Comparison of ENCODE assay signal across 10 cellular contexts in genomic region chr14:64717870-64718269, GRCh38. TPM values are rescaled to one million over a fixed set of nuclear protein-coding genes. Genes with fewer than 3 reads are reported as not detected.
A peak's percentile ranks its signal among the peaks of the same experiment; 100 is the strongest.
DNase-seq lines count a peak whose midpoint lies in the region; ATAC-seq and TF ChIP-seq lines count a peak whose summit lies in the region.
"Had no signal": no experiment of that assay in that cellular context is flagged by ENCODE, and none has a peak within 500 bp of the region (broad histone marks: within the 10 kb centered on the region; RNA-seq: fewer than 3 reads in every experiment).

No MANE protein-coding gene starts in this region.

- H3K4me3 ChIP-seq in gastrocnemius medialis, result no peak overlapping the region
- H3K4me3 ChIP-seq: adrenal gland had no signal

- H3K4me1 ChIP-seq in gastrocnemius medialis, result peaks cover 10 to 21% of the 10 kb centered on the region in 2 donors

- H3K27me3 Mint-ChIP-seq in WTC11 (ENCODE audit: low read depth), result peaks cover 19% of the 10 kb centered on the region
- H3K27me3 Mint-ChIP-seq in immature natural killer cell (ENCODE audit: low read depth in 3 of 3), result peaks cover 0 to 10% (median 7%) of the 10 kb centered on the region in 3 donors

- H3K36me3 Mint-ChIP-seq in WTC11 (peaks cover 18% of the 10 kb centered on the region), immature natural killer cell (peaks cover 8 to 26% (median 22%) of the 10 kb centered on the region in 3 donors)

- no peak for TF ChIP-seq POLR2A in gastrocnemius medialis (IDR thresholded peaks at IDR 0.05)

- CTCF ChIA-PET in WTC11 (lab: Charles Lee), result interaction anchor here (0.7 to 5.2 kb wide), 6 partner anchors 7 to 82 kb away, joined by 4 to 40 read pairs (median 6); partner anchors contain the start of gene PLEKHG3

- peaks cover 17% of the 10 kb centered on the region for H3K9me3 Mint-ChIP-seq in WTC11
- H3K9me3 Mint-ChIP-seq in immature natural killer cell, result peaks cover 0 to 3% (median 0%) of the 10 kb centered on the region in 6 donors

- no peaks in the 10 kb centered on the region for H3K36me3 ChIP-seq in gastrocnemius medialis
- H3K36me3 ChIP-seq: adrenal gland had no signal

- H3K4me3 Mint-ChIP-seq in WTC11 (peak overlapping the region; percentile 62), immature natural killer cell (peak overlapping the region; percentile 52 to 79 (median 76))

- H3K4me1 Mint-ChIP-seq in WTC11 (peaks cover 86% of the 10 kb centered on the region), immature natural killer cell (peaks cover 100% of the 10 kb centered on the region in 2 donors)

- POLR2A ChIA-PET in WTC11 (lab: Charles Lee), result interaction anchor here (1.2 to 4.1 kb wide), 2 partner anchors 12 to 19 kb away, joined by 3 to 52 read pairs; partner anchors contain the start of gene PLEKHG3

- in situ Hi-C loops in G401 (cut with HindIII; ENCODE audit: low sequenced_read_pairs), result no loop called here
- in situ Hi-C loops in gastrocnemius medialis (cut with MboI; ENCODE audit: low sequenced_read_pairs in 4 of 4), result no loop called here
- in situ Hi-C loops in GM13976 (cut with MboI; ENCODE audit: low sequenced_read_pairs, unreplicated experiment), result no loop called here

- H3K27ac Mint-ChIP-seq in WTC11, result no peak overlapping the region
- H3K27ac Mint-ChIP-seq in immature natural killer cell, result peak overlapping the region; percentile 93 to 99 (median 97)

- H3K27ac ChIP-seq in gastrocnemius medialis, result peak overlapping the region; percentile 61 to 67 (median 66)

- DNase-seq in G401 (ENCODE audit: low spot score) (peak; percentile 67), WTC11 (ENCODE audit: low spot score) (peak; percentile 10), immature natural killer cell (no peak), gastrocnemius medialis (no peak), GM13976 (ENCODE audit: low spot score) (no peak), GM03348 (ENCODE audit: low spot score) (no peak)
- DNase-seq: HCEC 1CT had no signal

- no peaks in the 10 kb centered on the region for H3K9me3 ChIP-seq in gastrocnemius medialis
- H3K9me3 ChIP-seq: adrenal gland had no signal

- intact Hi-C loops in gastrocnemius medialis (cut with DNase I; ENCODE audit: low total_unique reads), result no loop called here

- TF ChIP-seq CTCF in WTC11 (IDR thresholded peaks at IDR 0.05) (no peak), gastrocnemius medialis (IDR thresholded peaks at IDR 0.05 in 4 of 5, conservative IDR thresholded peaks at IDR 0.05 in 1 of 5) (no peak), GM13976 (IDR thresholded peaks at IDR 0.05; ENCODE audit: borderline replicate concordance, control extremely low read depth, extremely low read depth, insufficient read depth, missing control alignments) (no peak)

- no peak for ATAC-seq in WTC11
- ATAC-seq in gastrocnemius medialis, result peak in 1 of 2 donors; percentile 41
- ATAC-seq in HG03378 (IDR thresholded peaks at IDR 0.05; ENCODE audit: unreplicated experiment), result no peak
- no peak for ATAC-seq in HG03135 (IDR thresholded peaks at IDR 0.05; ENCODE audit: unreplicated experiment)

- no peaks in the 10 kb centered on the region for H3K27me3 ChIP-seq in gastrocnemius medialis
- H3K27me3 ChIP-seq: adrenal gland had no signal

TF ChIP-seq in WTC11, 78 proteins besides CTCF, POLR2A, EP300 and RAD21:
- no peak for TF ChIP-seq USF2 (CRISPR knock-in tag; IDR thresholded peaks at IDR 0.05)
- no peak for TF ChIP-seq ERG (CRISPR knock-in tag; IDR thresholded peaks at IDR 0.05)
- no peak for TF ChIP-seq FOXP1 (CRISPR knock-in tag; IDR thresholded peaks at IDR 0.05; ENCODE audit: borderline replicate concordance)
- TF ChIP-seq NFYB (CRISPR knock-in tag; conservative IDR thresholded peaks at IDR 0.05; ENCODE audit: low read depth), result no peak
- TF ChIP-seq FOXJ3 (CRISPR knock-in tag; IDR thresholded peaks at IDR 0.05; ENCODE audit: borderline replicate concordance), result no peak
- no peak for TF ChIP-seq ZNF232 (CRISPR knock-in tag; IDR thresholded peaks at IDR 0.05)
- no peak for TF ChIP-seq FOXK1 (CRISPR knock-in tag; IDR thresholded peaks at IDR 0.05)
- TF ChIP-seq ZNF532 (CRISPR knock-in tag; IDR thresholded peaks at IDR 0.05; ENCODE audit: borderline replicate concordance), result no peak

RNA-seq across cellular contexts. Expression of gene PLEKHG3, which starts 13.6 kb away (rescaled TPM):
- 5.2 and 6.7 TPM in 2 replicates for total RNA-seq in G401 (2014; rRNA removed; shearing (Covaris generic))
- total RNA-seq in WTC11 (2021) (70.6 to 75.3 TPM (median 71.8 TPM) in 3 replicates), gastrocnemius medialis (10 to 100 TPM in 3 of 4 donors, 1 to 10 TPM in 1; 8.8 to 18.8 (median 14.5) TPM)
- polyA plus RNA-seq in immature natural killer cell, result 100 to 1,000 TPM in 1 of 3 donors, 10 to 100 TPM in 2; 36.8 to 216 (median 71.4) TPM

Comparison
In these comparisons a context has a peak if more than half of its experiments do, and no peak if none do; other contexts are left out.
1. DNase-seq: peak in G401 (single experiment) and WTC11 (single experiment); none in immature natural killer cell (0 of 3), gastrocnemius medialis (0 of 2), GM13976 (single experiment) and GM03348 (single experiment).